Comparison of ENCODE assay signal across 8 cellular contexts in the genomic region with DNA sequence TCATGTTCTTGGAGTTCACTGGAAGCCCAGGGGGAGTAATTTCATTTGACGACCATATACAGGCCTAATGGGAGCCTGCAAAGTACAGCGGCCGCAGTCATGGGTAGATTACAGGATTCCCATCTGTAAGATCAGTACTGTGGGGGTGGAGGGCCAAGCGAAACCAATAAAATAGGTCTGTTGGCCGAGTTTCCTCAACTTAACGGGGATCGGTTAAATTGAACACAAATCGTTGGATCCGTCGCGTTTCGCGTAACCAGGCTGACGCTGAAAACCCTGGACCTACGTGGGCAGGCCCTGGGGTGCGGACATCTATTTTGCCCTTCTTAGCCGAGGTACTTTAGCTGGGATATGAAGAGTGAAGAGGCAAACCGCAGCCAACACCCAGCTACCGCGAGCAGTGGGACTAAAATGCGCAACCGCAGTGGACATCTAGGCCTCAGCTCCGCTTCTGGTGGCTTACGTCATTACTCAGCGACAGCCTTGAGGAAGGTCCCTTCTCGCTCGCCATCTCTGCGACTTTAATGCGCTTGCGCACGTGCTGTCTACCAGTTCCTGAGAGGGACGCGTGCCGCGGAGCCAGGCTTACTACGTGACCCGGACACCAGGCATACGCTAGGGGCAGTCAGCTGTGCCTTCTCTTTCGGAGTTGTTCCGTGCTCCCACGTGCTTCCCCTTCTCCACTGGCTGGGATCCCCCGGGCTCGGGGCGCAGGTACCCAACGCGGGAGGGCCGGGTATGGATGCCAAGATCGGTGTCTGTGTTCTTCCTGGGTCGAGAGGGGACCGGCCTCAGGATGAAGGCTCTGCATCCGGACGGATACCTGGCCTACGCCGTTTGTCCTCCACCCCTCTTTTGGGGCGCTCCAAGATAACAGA. TPM values are rescaled to one million over a fixed set of nuclear protein-coding genes. Genes with fewer than 3 reads are reported as not detected.
DNase-seq lines count a peak whose midpoint lies in the region; ATAC-seq and TF ChIP-seq lines count a peak whose summit lies in the region.

A gene (plus strand): TSS at position 551 of the 878 bp plus-strand sequence. CDS start 2,597 bp downstream, outside the sequence.

- H3K9me3 ChIP-seq in spleen: no peaks in the 10 kb centered on the region

- peaks cover 11 to 50% (median 36%) of the 10 kb centered on the region in 6 donors for H3K4me1 ChIP-seq in spleen

- intact Hi-C loops in activated B cell treated with CpG ODN at 0.5 μM for 24 hours (cut with micrococcal nuclease) (loop anchor here (1.0 to 5.0 kb wide), 8 partner anchors 54 to 1523 kb away; a partner anchor contains a TSS), spleen (cut with DNase I; ENCODE audit: low total_unique reads) (no loop called here)

- H3K27ac Mint-ChIP-seq in activated B cell treated with CpG ODN at 0.5 μM for 24 hours (peak within 1 kb of the TSS; percentile 98), immature natural killer cell (peak within 1 kb of the TSS; percentile 98 to 99 (median 98))

- H3K36me3 Mint-ChIP-seq in activated B cell treated with CpG ODN at 0.5 μM for 24 hours (ENCODE audit: low read depth) (peaks cover 57% of the 10 kb centered on the region), immature natural killer cell (peaks cover 3 to 14% (median 12%) of the 10 kb centered on the region in 3 donors)

- H3K4me3 Mint-ChIP-seq in activated B cell treated with CpG ODN at 0.5 μM for 24 hours: peak within 1 kb of the TSS; percentile 97
- peak within 1 kb of the TSS; percentile 95 to 98 (median 97) for H3K4me3 Mint-ChIP-seq in immature natural killer cell

- TF ChIP-seq CTCF in AG10803 (conservative IDR thresholded peaks at IDR 0.05; ENCODE audit: low read length): peak; percentile 19; the same call in 1 of the 2 replicates
- no peak for TF ChIP-seq CTCF in activated B cell treated with CpG ODN at 0.5 μM for 24 hours (IDR thresholded peaks at IDR 0.05)
- TF ChIP-seq CTCF in spleen (IDR thresholded peaks at IDR 0.05 in 8 of 11, conservative IDR thresholded peaks at IDR 0.05 in 3 of 11): peak in 6 of 11 experiments; percentile 23 to 49 (median 33)

- 0% methylated on average over 47 to 55 of the region's 55 CpGs for WGBS in spleen, 5 donors

- peak; percentile 37 to 94 (median 70) for TF ChIP-seq POLR2A in spleen (IDR thresholded peaks at IDR 0.05)

- H3K27me3 ChIP-seq in spleen (replicated peaks in 1 of 7): no peaks in the 10 kb centered on the region

- H3K9me3 Mint-ChIP-seq in activated B cell treated with CpG ODN at 0.5 μM for 24 hours: no peaks in the 10 kb centered on the region
- no peaks in the 10 kb centered on the region for H3K9me3 Mint-ChIP-seq in immature natural killer cell

- H3K4me1 Mint-ChIP-seq in activated B cell treated with CpG ODN at 0.5 μM for 24 hours (peaks cover 41% of the 10 kb centered on the region), immature natural killer cell (peaks cover 34 to 50% of the 10 kb centered on the region in 2 donors)

- peak; percentile 99 for DNase-seq in AG10803 (ENCODE audit: low read depth)
- DNase-seq in NCI-H345 (lab: John Stamatoyannopoulos, UW): peak; percentile 98
- peak; percentile 91 for DNase-seq in activated B cell treated with CpG ODN at 0.5 μM for 24 hours
- DNase-seq in caudate nucleus (lab: John Stamatoyannopoulos, UW): peak; percentile 62 to 97 (median 91)
- DNase-seq in immature natural killer cell: peak; percentile 97 to 98 (median 98)
- peak; percentile 98 for DNase-seq in spleen

- peak within 1 kb of the TSS; percentile 92 for H3K4me3 ChIP-seq in AG10803 (ENCODE audit: low read length)
- H3K4me3 ChIP-seq in spleen: peak within 1 kb of the TSS; percentile 84 to 98 (median 96)

- ATAC-seq in GM19023 (IDR thresholded peaks at IDR 0.05; ENCODE audit: unreplicated experiment): peak; percentile 94
- peak; percentile 94 for ATAC-seq in HG03280 (IDR thresholded peaks at IDR 0.05; ENCODE audit: unreplicated experiment)
- ATAC-seq in activated B cell treated with CpG ODN at 0.5 μM for 24 hours (ENCODE audit: low read depth): peak; percentile 92

- H3K36me3 ChIP-seq in spleen: peaks cover 0 to 57% (median 31%) of the 10 kb centered on the region in 6 donors

- CTCF ChIA-PET in activated B cell treated with CpG ODN at 0.5 μM for 24 hours (lab: Charles Lee): interaction anchor here (0.7 to 0.9 kb wide), 3 partner anchors 54 to 253 kb away, joined by 3 to 4 read pairs (median 4); a partner anchor contains a TSS

- H3K27me3 Mint-ChIP-seq in activated B cell treated with CpG ODN at 0.5 μM for 24 hours: peaks cover 2% of the 10 kb centered on the region
- H3K27me3 Mint-ChIP-seq in immature natural killer cell (ENCODE audit: low read depth in 3 of 3): peaks cover 11 to 22% (median 17%) of the 10 kb centered on the region in 3 donors

- peak within 1 kb of the TSS; percentile 91 for H3K27ac ChIP-seq in caudate nucleus (ENCODE audit: low read depth, low read length)
- peak within 1 kb of the TSS; percentile 94 to 97 (median 94) for H3K27ac ChIP-seq in spleen

- POLR2A ChIA-PET in activated B cell treated with CpG ODN at 0.5 μM for 24 hours (lab: Charles Lee): interaction anchor here (0.6 to 4.0 kb wide), 16 partner anchors 9 to 1034 kb away, joined by 3 to 95 read pairs (median 4); a partner anchor contains a TSS

RNA-seq across cellular contexts. Expression of the gene that starts here (rescaled TPM):
- total RNA-seq in activated B cell treated with CpG ODN at 0.5 μM for 24 hours: 107 and 120 TPM in 2 replicates
- 10 to 100 TPM in 2 of 3 donors, 1 to 10 TPM in 1; 7.7 to 31.8 (median 16.8) TPM for polyA plus RNA-seq in immature natural killer cell
- total RNA-seq in spleen: 10 to 100 TPM; 27.6 to 64.5 (median 45.4) TPM
- polyA plus RNA-seq in spleen: 10 to 100 TPM; 31.4 to 37.3 (median 37.3) TPM

Comparison
In these comparisons a context has a peak if more than half of its experiments do, and no peak if none do; other contexts are left out.
1. Peak in every context shown above with its lines: DNase-seq, ATAC-seq, H3K4me3 ChIP-seq and H3K27ac ChIP-seq.